ENCODE assay signal across 9 cellular contexts in genomic region chr12:124456652-124457152, GRCh38.
DNase-seq lines count a peak whose midpoint lies in the region; ATAC-seq and TF ChIP-seq lines count a peak whose summit lies in the region.
"Had no signal": no experiment of that assay in that cellular context is flagged by ENCODE, and none has a peak within 500 bp of the region (broad histone marks: within the 10 kb centered on the region; RNA-seq: fewer than 3 reads in every experiment).

No MANE protein-coding gene starts in this region.

- no peak for TF ChIP-seq POLR2A in erythroblast (IDR thresholded peaks at IDR 0.05; ENCODE audit: low read length)

- ATAC-seq in HG02885 (IDR thresholded peaks at IDR 0.05; ENCODE audit: poor library complexity, unreplicated experiment) = peak; percentile 35
- ATAC-seq in naive thymus-derived CD8-positive, alpha-beta T cell = peak; percentile 21 to 28
- no peak for ATAC-seq in HG03520 (IDR thresholded peaks at IDR 0.05; ENCODE audit: unreplicated experiment)

- peak; percentile 57 for DNase-seq in GF-D8 (lab: John Stamatoyannopoulos, UW)
- peak; percentile 53 for DNase-seq in activated gamma-delta T cell treated with Interleukin-2 at 50 U/mL for 16 hours
- DNase-seq in naive thymus-derived CD8-positive, alpha-beta T cell = peak in 7 of 10 donors; percentile 18 to 69 (median 33)
- DNase-seq in erythroblast (lab: John Stamatoyannopoulos, UW) = no peak
- no peak for DNase-seq in NCI-H187 treated with DMSO at 0.1 percent for 48 hours (lab: John Stamatoyannopoulos, UW)
- no peak for DNase-seq in COLO829 (ENCODE audit: low spot score)
- DNase-seq: SHP77 had no signal

- peaks cover 24 to 72% (median 64%) of the 10 kb centered on the region in 4 donors for H3K4me1 Mint-ChIP-seq in naive thymus-derived CD8-positive, alpha-beta T cell

- POLR2A ChIA-PET in naive thymus-derived CD8-positive, alpha-beta T cell (lab: Charles Lee) = interaction anchor here (1.4 to 3.3 kb wide), 2 partner anchors 9 to 110 kb away, joined by 4 to 17 read pairs; no protein-coding TSS in a partner anchor

- peak overlapping the region; percentile 65 to 89 (median 80) for H3K4me3 Mint-ChIP-seq in naive thymus-derived CD8-positive, alpha-beta T cell

- H3K27me3 Mint-ChIP-seq in naive thymus-derived CD8-positive, alpha-beta T cell = no peaks in the 10 kb centered on the region

- H3K9me3 Mint-ChIP-seq in naive thymus-derived CD8-positive, alpha-beta T cell = no peaks in the 10 kb centered on the region

- peaks cover 0 to 10% (median 9%) of the 10 kb centered on the region in 3 donors for H3K36me3 Mint-ChIP-seq in naive thymus-derived CD8-positive, alpha-beta T cell

- H3K27ac Mint-ChIP-seq in naive thymus-derived CD8-positive, alpha-beta T cell = peak overlapping the region in 8 of 10 donors; percentile 43 to 91 (median 85)

Comparison
In these comparisons a context has a peak if more than half of its experiments do, and no peak if none do; other contexts are left out.
1. DNase-seq: peak in GF-D8 (single experiment), activated gamma-delta T cell treated with Interleukin-2 at 50 U/mL for 16 hours (single experiment) and naive thymus-derived CD8-positive, alpha-beta T cell (7 of 10); none in erythroblast (0 of 2), NCI-H187 treated with DMSO at 0.1 percent for 48 hours (single experiment) and COLO829 (single experiment).